Comparison of ENCODE assay signal across 23 cellular contexts in genomic region chr15:86329311-86330013, GRCh38.
DNase-seq lines count a peak whose midpoint lies in the region; ATAC-seq and TF ChIP-seq lines count a peak whose summit lies in the region.
"Had no signal": no experiment of that assay in that cellular context is flagged by ENCODE, and none has a peak within 500 bp of the region (broad histone marks: within the 10 kb centered on the region; RNA-seq: fewer than 3 reads in every experiment).

No MANE protein-coding gene starts in this region.

- CTCF ChIA-PET in HEK293 (lab: Yijun Ruan, JAX) = no interaction called here
- CTCF ChIA-PET in RWPE1 (lab: Yijun Ruan, JAX) = interaction anchor here (0.7 kb wide), 1 partner anchor 409 kb away, joined by 3 read pairs; no protein-coding TSS in a partner anchor
- CTCF ChIA-PET in activated CD8-positive, alpha-beta memory T cell treated with anti-CD3 and anti-CD28 coated beads, Interleukin-2, amount 10 ng/mL, durations not matched to agents 7 days and 5 days (lab: Charles Lee) = no interaction called here

- H3K4me1 ChIP-seq in HEK293 (ENCODE audit: control insufficient read depth, insufficient read depth, low read length) = peaks cover 15% of the 10 kb centered on the region; the same call in 1 of the 2 replicates
- peaks cover 0 to 40% (median 10%) of the 10 kb centered on the region in 3 donors for H3K4me1 ChIP-seq in esophagus squamous epithelium
- H3K4me1 ChIP-seq: A549, BE2C had no signal

- no peak for ATAC-seq in activated CD8-positive, alpha-beta memory T cell treated with anti-CD3 and anti-CD28 coated beads, Interleukin-2, amount 10 ng/mL, durations not matched to agents 7 days and 5 days
- ATAC-seq: A549, GM23338 had no signal

- intact Hi-C loops in esophagus squamous epithelium (cut with DNase I) = loop anchor here (10.0 kb wide), 1 partner anchor 55 kb away; no protein-coding TSS in a partner anchor

- H3K4me1 Mint-ChIP-seq in activated CD8-positive, alpha-beta memory T cell treated with anti-CD3 and anti-CD28 coated beads, Interleukin-2, amount 10 ng/mL, durations not matched to agents 7 days and 5 days = peaks cover 12% of the 10 kb centered on the region
- H3K4me1 Mint-ChIP-seq: CD14-positive monocyte; CD8-positive, alpha-beta memory T cell had no signal

- no peak overlapping the region for H3K27ac Mint-ChIP-seq in activated CD8-positive, alpha-beta memory T cell treated with anti-CD3 and anti-CD28 coated beads, Interleukin-2, amount 10 ng/mL, durations not matched to agents 7 days and 5 days
- H3K27ac Mint-ChIP-seq: CD14-positive monocyte; CD4-positive, alpha-beta T cell; CD8-positive, alpha-beta memory T cell; GM23338; H9 had no signal

- POLR2A ChIA-PET in HEK293 (lab: Yijun Ruan, JAX) = no interaction called here
- POLR2A ChIA-PET in RWPE1 (lab: Yijun Ruan, JAX; ENCODE audit: low non-redundant PET) = no interaction called here

- no peak for TF ChIP-seq POLR2A in esophagus squamous epithelium (IDR thresholded peaks at IDR 0.05)

- 48% methylated on average over 2 of the region's 3 CpGs; no CpG with 5 or more reads in 1 of the 2 donors for WGBS in esophagus squamous epithelium, 2 donors

- DNase-seq in RWPE1 (ENCODE audit: low spot score) (no peak), epithelial cell of esophagus (ENCODE audit: low read depth) (peak; percentile 66), esophagus squamous epithelium (lab: John Stamatoyannopoulos, UW) (no peak), NCI-H1105 (lab: John Stamatoyannopoulos, UW) (no peak), NCI-H1436 (lab: John Stamatoyannopoulos, UW) (no peak), mucosa of gallbladder (ENCODE audit: low spot score) (no peak)
- DNase-seq in activated CD8-positive, alpha-beta memory T cell treated with anti-CD3 and anti-CD28 coated beads, Interleukin-2, amount 10 ng/mL, durations not matched to agents 7 days and 5 days = no peak
- DNase-seq: 8988T; ACHN; AML-193; BE2C; CD4-positive, alpha-beta T cell; CD8-positive, alpha-beta memory T cell; DMS 273 treated with DMSO at 0.1 percent for 48 hours; DMS79; EL; GDM1; H9 had no signal

- H3K4me3 ChIP-seq in HEK293 (ENCODE audit: low read depth, low read length) = no peak overlapping the region
- no peak overlapping the region for H3K4me3 ChIP-seq in epithelial cell of esophagus (ENCODE audit: low read length)
- H3K4me3 ChIP-seq in esophagus squamous epithelium = no peak overlapping the region
- H3K4me3 ChIP-seq: A549; BLaER1 treated with 17β-estradiol and CSF1 and Interleukin-3, amounts not matched to agents 10 nM and 100 nM; GM23338 had no signal

- peaks cover 4% of the 10 kb centered on the region for H3K9me3 Mint-ChIP-seq in activated CD8-positive, alpha-beta memory T cell treated with anti-CD3 and anti-CD28 coated beads, Interleukin-2, amount 10 ng/mL, durations not matched to agents 7 days and 5 days (ENCODE audit: low read depth)
- H3K9me3 Mint-ChIP-seq: CD4-positive, alpha-beta T cell had no signal

- no peaks in the 10 kb centered on the region for H3K36me3 ChIP-seq in HEK293 (ENCODE audit: control insufficient read depth in 2 of 2, insufficient read depth in 1 of 2, low read length in 2 of 2)
- no peaks in the 10 kb centered on the region for H3K36me3 ChIP-seq in esophagus squamous epithelium
- H3K36me3 ChIP-seq: BE2C had no signal

- no peak overlapping the region for H3K4me3 Mint-ChIP-seq in activated CD8-positive, alpha-beta memory T cell treated with anti-CD3 and anti-CD28 coated beads, Interleukin-2, amount 10 ng/mL, durations not matched to agents 7 days and 5 days
- H3K4me3 Mint-ChIP-seq: CD14-positive monocyte; CD4-positive, alpha-beta T cell; CD8-positive, alpha-beta memory T cell; GM23338; H9 had no signal

- no peak for TF ChIP-seq CTCF in HEK293 (tag by site-specific recombination; IDR thresholded peaks at IDR 0.05)
- no peak for TF ChIP-seq CTCF in RWPE1 (conservative IDR thresholded peaks at IDR 0.05; ENCODE audit: low read depth)
- no peak for TF ChIP-seq CTCF in epithelial cell of esophagus (IDR thresholded peaks at IDR 0.05; ENCODE audit: insufficient read depth, low read depth, low read length, missing control alignments)
- TF ChIP-seq CTCF in esophagus squamous epithelium (IDR thresholded peaks at IDR 0.05) = no peak

- H3K9me3 ChIP-seq in HEK293 (ENCODE audit: control insufficient read depth, insufficient read depth, low read depth, low read length) (no peaks in the 10 kb centered on the region), esophagus squamous epithelium (peaks cover 0 to 21% (median 0%) of the 10 kb centered on the region in 3 donors)
- H3K9me3 ChIP-seq: BE2C had no signal

- H3K36me3 Mint-ChIP-seq in activated CD8-positive, alpha-beta memory T cell treated with anti-CD3 and anti-CD28 coated beads, Interleukin-2, amount 10 ng/mL, durations not matched to agents 7 days and 5 days = no peaks in the 10 kb centered on the region
- H3K36me3 Mint-ChIP-seq: CD14-positive monocyte; CD8-positive, alpha-beta memory T cell had no signal

- no peaks in the 10 kb centered on the region for H3K27me3 ChIP-seq in esophagus squamous epithelium
- H3K27me3 ChIP-seq: BE2C; BLaER1 treated with 17β-estradiol and CSF1 and Interleukin-3, amounts not matched to agents 10 nM and 100 nM had no signal

- H3K27ac ChIP-seq in HEK293 (ENCODE audit: extremely low read depth, low read depth, low read length) (no peak overlapping the region), RWPE1 (peak overlapping the region; percentile 72), esophagus squamous epithelium (peak overlapping the region; percentile 36 to 71 (median 47))
- H3K27ac ChIP-seq: A549; BLaER1 treated with 17β-estradiol and CSF1 and Interleukin-3, amounts not matched to agents 10 nM and 100 nM had no signal

- H3K27me3 Mint-ChIP-seq in activated CD8-positive, alpha-beta memory T cell treated with anti-CD3 and anti-CD28 coated beads, Interleukin-2, amount 10 ng/mL, durations not matched to agents 7 days and 5 days = peaks cover 3% of the 10 kb centered on the region

TF ChIP-seq in HEK293, 187 proteins besides CTCF, POLR2A, EP300 and RAD21:
- TF ChIP-seq SALL2 (tag by site-specific recombination; IDR thresholded peaks at IDR 0.05; ENCODE audit: borderline replicate concordance) (no peak), SETDB1 (IDR thresholded peaks at IDR 0.05; ENCODE audit: insufficient read length, low read length) (peak; percentile 16)
